Comparison of ENCODE assay signal across 1 cellular context in the genomic region with DNA sequence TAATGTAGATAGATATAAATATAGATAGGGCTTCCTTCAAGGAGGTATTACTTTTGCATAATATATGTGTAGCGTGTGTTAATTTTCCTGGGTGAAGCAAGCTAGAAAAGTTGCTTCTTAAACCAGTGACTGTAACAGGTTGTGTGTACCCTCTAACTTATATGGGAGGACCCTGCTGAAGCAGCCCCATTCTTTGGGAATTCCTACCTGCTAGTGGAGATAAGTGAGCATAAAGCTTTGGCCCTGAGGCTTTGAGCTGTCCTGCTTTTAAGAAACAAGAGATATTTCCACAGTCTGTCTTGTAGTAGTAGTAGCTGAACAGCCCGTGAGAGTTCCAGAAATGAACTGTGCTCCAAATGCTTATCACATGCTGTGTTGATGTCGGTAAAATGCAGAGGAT.
TF ChIP-seq lines count a peak whose summit lies in the region.

No MANE protein-coding gene starts in this region.

TF ChIP-seq in WTC11, 78 proteins besides CTCF, POLR2A, EP300 and RAD21 (continued from another document):
- TF ChIP-seq, protein P1, sequence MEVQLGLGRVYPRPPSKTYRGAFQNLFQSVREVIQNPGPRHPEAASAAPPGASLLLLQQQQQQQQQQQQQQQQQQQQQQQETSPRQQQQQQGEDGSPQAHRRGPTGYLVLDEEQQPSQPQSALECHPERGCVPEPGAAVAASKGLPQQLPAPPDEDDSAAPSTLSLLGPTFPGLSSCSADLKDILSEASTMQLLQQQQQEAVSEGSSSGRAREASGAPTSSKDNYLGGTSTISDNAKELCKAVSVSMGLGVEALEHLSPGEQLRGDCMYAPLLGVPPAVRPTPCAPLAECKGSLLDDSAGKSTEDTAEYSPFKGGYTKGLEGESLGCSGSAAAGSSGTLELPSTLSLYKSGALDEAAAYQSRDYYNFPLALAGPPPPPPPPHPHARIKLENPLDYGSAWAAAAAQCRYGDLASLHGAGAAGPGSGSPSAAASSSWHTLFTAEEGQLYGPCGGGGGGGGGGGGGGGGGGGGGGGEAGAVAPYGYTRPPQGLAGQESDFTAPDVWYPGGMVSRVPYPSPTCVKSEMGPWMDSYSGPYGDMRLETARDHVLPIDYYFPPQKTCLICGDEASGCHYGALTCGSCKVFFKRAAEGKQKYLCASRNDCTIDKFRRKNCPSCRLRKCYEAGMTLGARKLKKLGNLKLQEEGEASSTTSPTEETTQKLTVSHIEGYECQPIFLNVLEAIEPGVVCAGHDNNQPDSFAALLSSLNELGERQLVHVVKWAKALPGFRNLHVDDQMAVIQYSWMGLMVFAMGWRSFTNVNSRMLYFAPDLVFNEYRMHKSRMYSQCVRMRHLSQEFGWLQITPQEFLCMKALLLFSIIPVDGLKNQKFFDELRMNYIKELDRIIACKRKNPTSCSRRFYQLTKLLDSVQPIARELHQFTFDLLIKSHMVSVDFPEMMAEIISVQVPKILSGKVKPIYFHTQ (CRISPR knock-in tag; IDR thresholded peaks at IDR 0.05), result no peak
- TF ChIP-seq, protein P2, sequence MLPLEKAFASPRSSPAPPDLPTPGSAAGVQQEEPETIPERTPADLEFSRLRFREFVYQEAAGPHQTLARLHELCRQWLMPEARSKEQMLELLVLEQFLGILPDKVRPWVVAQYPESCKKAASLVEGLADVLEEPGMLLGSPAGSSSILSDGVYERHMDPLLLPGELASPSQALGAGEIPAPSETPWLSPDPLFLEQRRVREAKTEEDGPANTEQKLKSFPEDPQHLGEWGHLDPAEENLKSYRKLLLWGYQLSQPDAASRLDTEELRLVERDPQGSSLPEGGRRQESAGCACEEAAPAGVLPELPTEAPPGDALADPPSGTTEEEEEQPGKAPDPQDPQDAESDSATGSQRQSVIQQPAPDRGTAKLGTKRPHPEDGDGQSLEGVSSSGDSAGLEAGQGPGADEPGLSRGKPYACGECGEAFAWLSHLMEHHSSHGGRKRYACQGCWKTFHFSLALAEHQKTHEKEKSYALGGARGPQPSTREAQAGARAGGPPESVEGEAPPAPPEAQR (CRISPR knock-in tag; IDR thresholded peaks at IDR 0.05), result no peak
- no peak for TF ChIP-seq SOX15 (CRISPR knock-in tag; IDR thresholded peaks at IDR 0.05)
- TF ChIP-seq, protein P3, sequence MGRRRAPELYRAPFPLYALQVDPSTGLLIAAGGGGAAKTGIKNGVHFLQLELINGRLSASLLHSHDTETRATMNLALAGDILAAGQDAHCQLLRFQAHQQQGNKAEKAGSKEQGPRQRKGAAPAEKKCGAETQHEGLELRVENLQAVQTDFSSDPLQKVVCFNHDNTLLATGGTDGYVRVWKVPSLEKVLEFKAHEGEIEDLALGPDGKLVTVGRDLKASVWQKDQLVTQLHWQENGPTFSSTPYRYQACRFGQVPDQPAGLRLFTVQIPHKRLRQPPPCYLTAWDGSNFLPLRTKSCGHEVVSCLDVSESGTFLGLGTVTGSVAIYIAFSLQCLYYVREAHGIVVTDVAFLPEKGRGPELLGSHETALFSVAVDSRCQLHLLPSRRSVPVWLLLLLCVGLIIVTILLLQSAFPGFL (CRISPR knock-in tag; IDR thresholded peaks at IDR 0.05; ENCODE audit: borderline replicate concordance), result no peak
- TF ChIP-seq NR1H2 (CRISPR knock-in tag; IDR thresholded peaks at IDR 0.05), result no peak
- no peak for TF ChIP-seq ZNF396 (CRISPR knock-in tag; IDR thresholded peaks at IDR 0.05; ENCODE audit: borderline replicate concordance)
- no peak for TF ChIP-seq CREB1 (CRISPR knock-in tag; IDR thresholded peaks at IDR 0.05)
- TF ChIP-seq GABPB1 (CRISPR knock-in tag; IDR thresholded peaks at IDR 0.05), result no peak
- TF ChIP-seq, protein P4, sequence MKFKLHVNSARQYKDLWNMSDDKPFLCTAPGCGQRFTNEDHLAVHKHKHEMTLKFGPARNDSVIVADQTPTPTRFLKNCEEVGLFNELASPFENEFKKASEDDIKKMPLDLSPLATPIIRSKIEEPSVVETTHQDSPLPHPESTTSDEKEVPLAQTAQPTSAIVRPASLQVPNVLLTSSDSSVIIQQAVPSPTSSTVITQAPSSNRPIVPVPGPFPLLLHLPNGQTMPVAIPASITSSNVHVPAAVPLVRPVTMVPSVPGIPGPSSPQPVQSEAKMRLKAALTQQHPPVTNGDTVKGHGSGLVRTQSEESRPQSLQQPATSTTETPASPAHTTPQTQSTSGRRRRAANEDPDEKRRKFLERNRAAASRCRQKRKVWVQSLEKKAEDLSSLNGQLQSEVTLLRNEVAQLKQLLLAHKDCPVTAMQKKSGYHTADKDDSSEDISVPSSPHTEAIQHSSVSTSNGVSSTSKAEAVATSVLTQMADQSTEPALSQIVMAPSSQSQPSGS (CRISPR knock-in tag; IDR thresholded peaks at IDR 0.05; ENCODE audit: borderline replicate concordance, low read depth), result no peak
